19 cellular contexts compared by ENCODE assay signal in genomic region chr7:150458235-150458634, GRCh38. TPM values are rescaled to one million over a fixed set of nuclear protein-coding genes. Genes with fewer than 3 reads are reported as not detected.
DNase-seq lines count a peak whose midpoint lies in the region; ATAC-seq and TF ChIP-seq lines count a peak whose summit lies in the region.
"Had no signal": no experiment of that assay in that cellular context is flagged by ENCODE, and none has a peak within 500 bp of the region (broad histone marks: within the 10 kb centered on the region; RNA-seq: fewer than 3 reads in every experiment).

No MANE protein-coding gene starts in this region.

- H3K36me3 Mint-ChIP-seq in activated CD4-positive, alpha-beta T cell treated with anti-CD3 and anti-CD28 coated beads, Interleukin-2, amount 10 ng/mL, durations not matched to agents 24 days and 14 days (ENCODE audit: low read depth), result peaks cover 95% of the 10 kb centered on the region
- H3K36me3 Mint-ChIP-seq in CD14-positive monocyte, result peaks cover 84 to 90% of the 10 kb centered on the region in 2 donors
- peaks cover 42 to 97% (median 94%) of the 10 kb centered on the region in 5 donors for H3K36me3 Mint-ChIP-seq in naive thymus-derived CD4-positive, alpha-beta T cell

- H3K36me3 ChIP-seq in HEK293 (ENCODE audit: control insufficient read depth in 2 of 2, insufficient read depth in 1 of 2, low read length in 2 of 2), result no peaks in the 10 kb centered on the region
- peaks cover 0 to 40% (median 4%) of the 10 kb centered on the region in 3 experiments for H3K36me3 ChIP-seq in naive thymus-derived CD4-positive, alpha-beta T cell (ENCODE audit: control insufficient read depth in 2 of 3, insufficient read depth in 3 of 3, low read length in 3 of 3)

- H3K27me3 Mint-ChIP-seq in activated CD4-positive, alpha-beta T cell treated with anti-CD3 and anti-CD28 coated beads, Interleukin-2, amount 10 ng/mL, durations not matched to agents 24 days and 14 days, result no peaks in the 10 kb centered on the region
- H3K27me3 Mint-ChIP-seq in CD14-positive monocyte (ENCODE audit: low read depth in 3 of 3), result no peaks in the 10 kb centered on the region
- no peaks in the 10 kb centered on the region for H3K27me3 Mint-ChIP-seq in naive thymus-derived CD4-positive, alpha-beta T cell

- no peaks in the 10 kb centered on the region for H3K4me1 ChIP-seq in HEK293 (ENCODE audit: control insufficient read depth, insufficient read depth, low read length)
- H3K4me1 ChIP-seq in naive thymus-derived CD4-positive, alpha-beta T cell (ENCODE audit: control insufficient read depth in 2 of 2, insufficient read depth in 2 of 2, low read length in 2 of 2), result peaks cover 20 to 24% of the 10 kb centered on the region in 2 donors

- no peaks in the 10 kb centered on the region for H3K27me3 ChIP-seq in naive thymus-derived CD4-positive, alpha-beta T cell (ENCODE audit: control insufficient read depth in 2 of 2, insufficient read depth in 2 of 2, low read length in 2 of 2)

- H3K4me3 ChIP-seq in HEK293 (ENCODE audit: low read depth, low read length), result no peak overlapping the region
- no peak overlapping the region for H3K4me3 ChIP-seq in naive thymus-derived CD4-positive, alpha-beta T cell (ENCODE audit: low read length)

- CTCF ChIA-PET in HEK293 (lab: Yijun Ruan, JAX) (no interaction called here), RWPE1 (lab: Yijun Ruan, JAX) (no interaction called here)
- CTCF ChIA-PET in naive thymus-derived CD4-positive, alpha-beta T cell (lab: Charles Lee), result no interaction called here

- DNase-seq in activated CD4-positive, alpha-beta T cell treated with anti-CD3 and anti-CD28 coated beads, Interleukin-2, amount 10 ng/mL, durations not matched to agents 24 days and 14 days, result no peak
- DNase-seq in activated CD4-positive, alpha-beta T cell treated with anti-CD3 and anti-CD28 coated beads, Interleukin-2, amount 50 U/mL, for 1 hour, result no peak
- DNase-seq in CD14-positive monocyte (ENCODE audit: low spot score) (no peak), RWPE1 (ENCODE audit: low spot score) (no peak)
- DNase-seq in naive thymus-derived CD4-positive, alpha-beta T cell, result no peak
- DNase-seq: DMS79 treated with DMSO at 0.1 percent for 48 hours, HFFc6, KBM-7, NCI-H1417, NCI-H187, NCI-H2227 treated with DMSO at 0.1 percent for 48 hours, NCI-H510A treated with DMSO at 0.1 percent for 48 hours, NCI-H774, Right ventricle myocardium superior had no signal

- H3K4me3 Mint-ChIP-seq in activated CD4-positive, alpha-beta T cell treated with anti-CD3 and anti-CD28 coated beads, Interleukin-2, amount 10 ng/mL, durations not matched to agents 24 days and 14 days, result no peak overlapping the region
- no peak overlapping the region for H3K4me3 Mint-ChIP-seq in CD14-positive monocyte
- H3K4me3 Mint-ChIP-seq in naive thymus-derived CD4-positive, alpha-beta T cell, result peak overlapping the region in 6 of 10 donors; percentile 23 to 97 (median 34)
- H3K4me3 Mint-ChIP-seq: B cell, HFFc6 had no signal

- TF ChIP-seq CTCF in CD14-positive monocyte (IDR thresholded peaks at IDR 0.05) (no peak), HEK293 (tag by site-specific recombination; IDR thresholded peaks at IDR 0.05) (no peak), RWPE1 (conservative IDR thresholded peaks at IDR 0.05; ENCODE audit: low read depth) (no peak)

- peaks cover 41% of the 10 kb centered on the region for H3K4me1 Mint-ChIP-seq in activated CD4-positive, alpha-beta T cell treated with anti-CD3 and anti-CD28 coated beads, Interleukin-2, amount 10 ng/mL, durations not matched to agents 24 days and 14 days
- peaks cover 64% of the 10 kb centered on the region for H3K4me1 Mint-ChIP-seq in CD14-positive monocyte
- peaks cover 40 to 93% (median 89%) of the 10 kb centered on the region in 7 donors for H3K4me1 Mint-ChIP-seq in naive thymus-derived CD4-positive, alpha-beta T cell
- H3K4me1 Mint-ChIP-seq: B cell had no signal

- H3K27ac Mint-ChIP-seq in activated CD4-positive, alpha-beta T cell treated with anti-CD3 and anti-CD28 coated beads, Interleukin-2, amount 10 ng/mL, durations not matched to agents 24 days and 14 days, result peak overlapping the region; percentile 79
- H3K27ac Mint-ChIP-seq in CD14-positive monocyte, result peak overlapping the region in 4 of 7 donors; percentile 12 to 92 (median 52)
- H3K27ac Mint-ChIP-seq in naive thymus-derived CD4-positive, alpha-beta T cell, result peak overlapping the region in 7 of 9 donors; percentile 49 to 99 (median 92)
- H3K27ac Mint-ChIP-seq: B cell, HFFc6 had no signal

- no peaks in the 10 kb centered on the region for H3K9me3 ChIP-seq in HEK293 (ENCODE audit: control insufficient read depth, insufficient read depth, low read depth, low read length)
- H3K9me3 ChIP-seq in naive thymus-derived CD4-positive, alpha-beta T cell (ENCODE audit: control insufficient read depth in 2 of 3, low read length in 3 of 3), result peaks cover 12 to 53% (median 36%) of the 10 kb centered on the region in 3 experiments

- no peak overlapping the region for H3K27ac ChIP-seq in HEK293 (ENCODE audit: extremely low read depth, low read depth, low read length)
- H3K27ac ChIP-seq in naive thymus-derived CD4-positive, alpha-beta T cell (ENCODE audit: low read depth, low read length), result peak overlapping the region; percentile 22
- H3K27ac ChIP-seq in RWPE1, result no peak overlapping the region

- H3K9me3 Mint-ChIP-seq in activated CD4-positive, alpha-beta T cell treated with anti-CD3 and anti-CD28 coated beads, Interleukin-2, amount 10 ng/mL, durations not matched to agents 24 days and 14 days, result peaks cover 51% of the 10 kb centered on the region
- H3K9me3 Mint-ChIP-seq in CD14-positive monocyte, result peaks cover 30 to 57% (median 42%) of the 10 kb centered on the region in 7 donors
- peaks cover 19 to 92% (median 50%) of the 10 kb centered on the region in 11 donors for H3K9me3 Mint-ChIP-seq in naive thymus-derived CD4-positive, alpha-beta T cell

- POLR2A ChIA-PET in HEK293 (lab: Yijun Ruan, JAX) (no interaction called here), RWPE1 (lab: Yijun Ruan, JAX; ENCODE audit: low non-redundant PET) (no interaction called here)
- POLR2A ChIA-PET in naive thymus-derived CD4-positive, alpha-beta T cell (lab: Charles Lee), result interaction anchor here (1.0 to 13.9 kb wide), 4 partner anchors 21 to 58 kb away, joined by 4 to 829 read pairs (median 326); partner anchors contain the start of gene GIMAP7

- ATAC-seq in naive thymus-derived CD4-positive, alpha-beta T cell, result no peak
- no peak for ATAC-seq in GM18511 (IDR thresholded peaks at IDR 0.05; ENCODE audit: unreplicated experiment)

- intact Hi-C loops in activated CD4-positive, alpha-beta T cell treated with anti-CD3 and anti-CD28 coated beads, Interleukin-2, amount 10 ng/mL, durations not matched to agents 24 days and 14 days (cut with micrococcal nuclease), result no loop called here
- intact Hi-C loops in CD14-positive monocyte (cut with micrococcal nuclease), result no loop called here
- intact Hi-C loops in naive thymus-derived CD4-positive, alpha-beta T cell (cut with micrococcal nuclease), result no loop called here

TF ChIP-seq in HEK293, 187 proteins besides CTCF, POLR2A, EP300 and RAD21:
- TF ChIP-seq ZNF10 (tag by site-specific recombination; IDR thresholded peaks at IDR 0.05) (peak; percentile 89), ZNF23 (tag by site-specific recombination; IDR thresholded peaks at IDR 0.05; ENCODE audit: borderline replicate concordance) (no peak)

RNA-seq across cellular contexts. Expression of gene GIMAP8, which starts 7.8 kb away (rescaled TPM):
- 7.9 and 8.5 TPM in 2 replicates for total RNA-seq in activated CD4-positive, alpha-beta T cell treated with anti-CD3 and anti-CD28 coated beads, Interleukin-2, amount 10 ng/mL, durations not matched to agents 24 days and 14 days
- 10 to 100 TPM; 12.0 to 22.5 TPM for polyA plus RNA-seq in CD14-positive monocyte
- 10 to 100 TPM; 13.8 to 69.7 (median 52.5) TPM for total RNA-seq in naive thymus-derived CD4-positive, alpha-beta T cell
- polyA plus RNA-seq in naive thymus-derived CD4-positive, alpha-beta T cell, result 10 to 100 TPM; 26.0 to 56.5 TPM
- total RNA-seq: A172, HFFc6, OCI-LY7 had no signal

RNA-seq across cellular contexts. Expression of gene GIMAP7, which starts 56.4 kb away (rescaled TPM):
- 40.5 and 45.0 TPM in 2 replicates for total RNA-seq in activated CD4-positive, alpha-beta T cell treated with anti-CD3 and anti-CD28 coated beads, Interleukin-2, amount 10 ng/mL, durations not matched to agents 24 days and 14 days
- polyA plus RNA-seq in CD14-positive monocyte, result 100 to 1,000 TPM in 1 of 2 donors, 10 to 100 TPM in 1; 54.5 to 115 TPM
- total RNA-seq in naive thymus-derived CD4-positive, alpha-beta T cell, result 100 to 1,000 TPM in 3 of 5 experiments, 10 to 100 TPM in 2; 66.3 to 555 (median 321) TPM
- 1,000 to 10,000 TPM in 1 of 2 donors, 100 to 1,000 TPM in 1; 772 to 1,293 TPM for polyA plus RNA-seq in naive thymus-derived CD4-positive, alpha-beta T cell
- total RNA-seq: A172, HFFc6, OCI-LY7 had no signal

Comparison
In these comparisons a context has a peak if more than half of its experiments do, and no peak if none do; other contexts are left out.
1. H3K4me3 Mint-ChIP-seq: peak in naive thymus-derived CD4-positive, alpha-beta T cell (6 of 10); none in activated CD4-positive, alpha-beta T cell treated with anti-CD3 and anti-CD28 coated beads, Interleukin-2, amount 10 ng/mL, durations not matched to agents 24 days and 14 days (single experiment) and CD14-positive monocyte (0 of 2).
2. Peak in every context shown above with its lines, with median percentiles within 50 percentile points of each other: H3K27ac Mint-ChIP-seq.